ENCODE assay signal across 8 cellular contexts in the genomic region with DNA sequence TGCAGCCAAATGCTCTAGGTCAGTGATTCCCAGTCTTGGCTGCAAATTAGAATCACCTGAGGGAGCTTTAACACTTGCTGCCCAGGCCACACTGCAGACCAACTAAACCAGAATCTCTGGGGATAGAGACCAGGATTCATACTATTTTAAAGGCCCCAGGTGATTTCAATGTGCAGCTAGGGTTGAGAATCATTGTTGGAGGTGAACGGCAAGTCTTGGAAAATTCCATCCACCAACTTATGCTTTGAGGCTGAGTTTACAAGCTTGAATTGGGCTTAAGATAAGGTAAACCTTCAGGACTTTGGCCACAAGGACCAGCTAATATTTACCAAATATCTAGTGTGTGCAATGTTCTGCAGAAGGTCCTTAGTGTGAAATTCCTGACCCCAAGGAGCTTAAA. TPM values are rescaled to one million over a fixed set of nuclear protein-coding genes. Genes with fewer than 3 reads are reported as not detected.
"Had no signal": no experiment of that assay in that cellular context is flagged by ENCODE, and none has a peak within 500 bp of the region (broad histone marks: within the 10 kb centered on the region; RNA-seq: fewer than 3 reads in every experiment).

No MANE protein-coding gene starts in this region.

- DNase-seq: GM23248, GOT3, H9, HCEC 1CT, IMR-90 had no signal

- H3K9ac ChIP-seq: GM23248 had no signal

- H3K4me3 Mint-ChIP-seq: H9 had no signal

- FAIRE-seq: H54, HTR-8/SVneo had no signal

- H3K27ac ChIP-seq: GM23248 had no signal

- H3K4me3 ChIP-seq: GM23248 had no signal

- H2AFZ ChIP-seq: GM23248 had no signal

RNA-seq across cellular contexts. Expression of a gene that starts 27.5 kb away (rescaled TPM):
- total RNA-seq: HT-29 had no signal
